In the genomic region with DNA sequence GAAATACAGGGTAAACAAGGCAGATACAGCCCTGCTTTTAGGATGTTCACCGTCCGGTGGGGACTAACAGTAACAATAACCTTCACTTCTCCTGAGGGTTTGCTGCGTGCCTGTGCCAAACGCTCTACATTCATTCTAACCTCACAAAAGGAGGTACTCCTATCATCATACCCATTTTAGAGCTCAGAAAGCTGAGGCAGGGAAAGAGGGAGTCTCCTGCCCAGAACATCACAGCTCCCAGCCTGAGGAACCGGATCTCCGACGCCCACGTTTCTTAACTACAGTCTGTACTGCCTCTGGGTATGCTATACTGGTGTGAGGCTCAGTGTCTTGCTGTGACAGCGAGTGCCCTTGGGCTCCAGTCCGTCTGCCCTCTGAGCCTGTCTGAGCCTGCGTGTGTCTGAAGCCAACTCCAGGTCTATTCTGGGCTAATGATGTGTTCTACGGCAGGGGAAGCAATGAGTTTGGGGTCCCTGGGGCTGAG, we compare ENCODE assay signal across 11 cellular contexts. TPM values are rescaled to one million over a fixed set of nuclear protein-coding genes. Genes with fewer than 3 reads are reported as not detected.
DNase-seq lines count a peak whose midpoint lies in the region; ATAC-seq and TF ChIP-seq lines count a peak whose summit lies in the region.
"Had no signal": no experiment of that assay in that cellular context is flagged by ENCODE, and none has a peak within 500 bp of the region (broad histone marks: within the 10 kb centered on the region; RNA-seq: fewer than 3 reads in every experiment).

No MANE protein-coding gene starts in this region.

- peak overlapping the region; percentile 86 for H3K27ac Mint-ChIP-seq in activated naive CD4-positive, alpha-beta T cell treated with anti-CD3 and anti-CD28 coated beads for 36 hours

- intact Hi-C loops in activated naive CD4-positive, alpha-beta T cell treated with anti-CD3 and anti-CD28 coated beads for 36 hours (cut with micrococcal nuclease) = loop anchor here (2.0 to 5.0 kb wide), 5 partner anchors 95 to 315 kb away; a partner anchor contains a TSS
- intact Hi-C loops in breast epithelium (cut with DNase I; ENCODE audit: low total_unique reads) (no loop called here), right lobe of liver (cut with DNase I) (no loop called here), vagina (cut with DNase I) (no loop called here)

- H3K4me3 Mint-ChIP-seq in activated naive CD4-positive, alpha-beta T cell treated with anti-CD3 and anti-CD28 coated beads for 36 hours = peak overlapping the region; percentile 93

- H3K27ac ChIP-seq in breast epithelium (peak overlapping the region; percentile 73 to 75), right lobe of liver (peak overlapping the region in 2 of 3 donors; percentile 20 to 35), vagina (no peak overlapping the region)

- no peak for DNase-seq in activated naive CD4-positive, alpha-beta T cell treated with anti-CD3 and anti-CD28 coated beads for 36 hours
- no peak for DNase-seq in activated naive CD4-positive, alpha-beta T cell treated with anti-CD3 and anti-CD28 coated beads, Interleukin-2, amount 50 U/mL, for 16 hours
- no peak for DNase-seq in breast epithelium (ENCODE audit: low spot score in 2 of 2)
- DNase-seq in right lobe of liver = peak in 1 of 3 donors; percentile 2
- no peak for DNase-seq in vagina (ENCODE audit: extremely low spot score in 2 of 2)
- no peak for DNase-seq in stimulated activated CD4-positive, alpha-beta T cell treated with anti-CD3 and anti-CD28 coated beads, Interleukin-15, amount 100 ng/mL, for 24 hours
- no peak for DNase-seq in NCI-H187 treated with DMSO at 0.1 percent for 48 hours (lab: John Stamatoyannopoulos, UW)
- DNase-seq: COR-L47, NCI-H1092 had no signal

- no peaks in the 10 kb centered on the region for H3K9me3 ChIP-seq in breast epithelium
- no peaks in the 10 kb centered on the region for H3K9me3 ChIP-seq in right lobe of liver
- H3K9me3 ChIP-seq in vagina = no peaks in the 10 kb centered on the region

- TF ChIP-seq CTCF in breast epithelium (IDR thresholded peaks at IDR 0.05) (no peak), right lobe of liver (IDR thresholded peaks at IDR 0.05) (no peak), vagina (IDR thresholded peaks at IDR 0.05) (no peak)

- no peaks in the 10 kb centered on the region for H3K27me3 Mint-ChIP-seq in activated naive CD4-positive, alpha-beta T cell treated with anti-CD3 and anti-CD28 coated beads for 36 hours (ENCODE audit: low read depth)

- no peaks in the 10 kb centered on the region for H3K4me1 ChIP-seq in breast epithelium
- H3K4me1 ChIP-seq in right lobe of liver = peaks cover 0 to 9% (median 2%) of the 10 kb centered on the region in 4 donors
- peaks cover 37% of the 10 kb centered on the region for H3K4me1 ChIP-seq in vagina

- peak overlapping the region; percentile 53 to 84 (median 72) for H3K4me3 ChIP-seq in breast epithelium
- H3K4me3 ChIP-seq in right lobe of liver = peak overlapping the region in 1 of 3 donors; percentile 46
- H3K4me3 ChIP-seq in vagina = peak overlapping the region; percentile 50 to 57

- H3K9me3 Mint-ChIP-seq in activated naive CD4-positive, alpha-beta T cell treated with anti-CD3 and anti-CD28 coated beads for 36 hours = no peaks in the 10 kb centered on the region

- ATAC-seq in right lobe of liver (no peak), GM19035 (IDR thresholded peaks at IDR 0.05; ENCODE audit: unreplicated experiment) (no peak)

- H3K4me1 Mint-ChIP-seq in activated naive CD4-positive, alpha-beta T cell treated with anti-CD3 and anti-CD28 coated beads for 36 hours (ENCODE audit: low read depth) = peaks cover 34% of the 10 kb centered on the region

- no peaks in the 10 kb centered on the region for H3K36me3 ChIP-seq in breast epithelium
- no peaks in the 10 kb centered on the region for H3K36me3 ChIP-seq in right lobe of liver
- H3K36me3 ChIP-seq in vagina = no peaks in the 10 kb centered on the region

- peaks cover 7% of the 10 kb centered on the region for H3K36me3 Mint-ChIP-seq in activated naive CD4-positive, alpha-beta T cell treated with anti-CD3 and anti-CD28 coated beads for 36 hours (ENCODE audit: low read depth)

- WGBS in right lobe of liver (ENCODE audit: insufficient coverage, low coverage, low lambda C conversion rate, missing lambda C conversion rate) = 93% methylated on average over 12 of the region's 12 CpGs

- H3K27me3 ChIP-seq in breast epithelium (no peaks in the 10 kb centered on the region), right lobe of liver (no peaks in the 10 kb centered on the region), vagina (peaks cover 7% of the 10 kb centered on the region)

- no peak for TF ChIP-seq POLR2A in breast epithelium (IDR thresholded peaks at IDR 0.05)
- TF ChIP-seq POLR2A in right lobe of liver (IDR thresholded peaks at IDR 0.05) = no peak
- TF ChIP-seq POLR2A in vagina (IDR thresholded peaks at IDR 0.05) = no peak

- CTCF ChIA-PET in activated naive CD4-positive, alpha-beta T cell treated with anti-CD3 and anti-CD28 coated beads for 36 hours (lab: Charles Lee) = interaction anchor here (2.4 to 3.2 kb wide), 2 partner anchors 16 to 19 kb away, joined by 12 to 15 read pairs; no protein-coding TSS in a partner anchor

RNA-seq across cellular contexts. Expression of a gene that starts 5.1 kb away (rescaled TPM):
- total RNA-seq in activated naive CD4-positive, alpha-beta T cell treated with anti-CD3 and anti-CD28 coated beads for 36 hours = 10 to 100 TPM; 30.2 to 32.5 TPM
- total RNA-seq in breast epithelium = 1,000 to 10,000 TPM in 1 of 3 donors, 100 to 1,000 TPM in 2; 152 to 1,550 (median 380) TPM
- 1 to 10 TPM in 5 of 6 experiments, under 1 TPM in 1; 0.87 to 2.5 (median 1.8) TPM for total RNA-seq in right lobe of liver
- total RNA-seq in vagina = 102 TPM

RNA-seq across cellular contexts. Expression of a gene that starts 20.6 kb away (rescaled TPM):
- total RNA-seq in activated naive CD4-positive, alpha-beta T cell treated with anti-CD3 and anti-CD28 coated beads for 36 hours = not detected
- 1 to 10 TPM in 2 of 3 donors, not detected in 1; 2.2 to 2.9 TPM for total RNA-seq in breast epithelium
- under 1 TPM in 1 of 6 experiments, not detected in 5; 0.29 TPM for total RNA-seq in right lobe of liver
- 2.9 TPM for total RNA-seq in vagina
- total RNA-seq: epithelial cell of proximal tubule had no signal

RNA-seq across cellular contexts. Expression of a gene that starts 32.0 kb away (rescaled TPM):
- total RNA-seq in activated naive CD4-positive, alpha-beta T cell treated with anti-CD3 and anti-CD28 coated beads for 36 hours = not detected
- total RNA-seq in breast epithelium (1 to 10 TPM; 2.6 to 4.8 (median 3.0) TPM), right lobe of liver (not detected), vagina (106 TPM)

Comparison
In these comparisons a context has a peak if more than half of its experiments do, and no peak if none do; other contexts are left out.
1. RNA of a gene that starts 5.1 kb away (total RNA-seq): 152 to 1,550 TPM in breast epithelium, 102 TPM in vagina (single experiment) and 30.2 to 32.5 TPM in activated naive CD4-positive, alpha-beta T cell treated with anti-CD3 and anti-CD28 coated beads for 36 hours; 0.87 to 2.5 TPM in right lobe of liver; every median in the first group is over 4 times any median in the second.
2. RNA of a gene that starts 32.0 kb away (total RNA-seq): 106 TPM in vagina (single experiment); 2.6 to 4.8 TPM in breast epithelium, not detected in activated naive CD4-positive, alpha-beta T cell treated with anti-CD3 and anti-CD28 coated beads for 36 hours and not detected in right lobe of liver; every median in the first group is over 10 times any median in the second.